In genomic region chr10:6292741-6293151, GRCh38 we compare ENCODE assay signal across 1 cellular context.
TF ChIP-seq lines count a peak whose summit lies in the region.

No MANE protein-coding gene starts in this region.

TF ChIP-seq in H1, 55 proteins besides CTCF, POLR2A, EP300 and RAD21 (continued from another document):
- TF ChIP-seq CHD2 (IDR thresholded peaks at IDR 0.05; ENCODE audit: low read length) = no peak
- no peak for TF ChIP-seq ZNF274 (IDR thresholded peaks at IDR 0.05; ENCODE audit: borderline replicate concordance, extremely low read depth, low read length)
- no peak for TF ChIP-seq HDAC2 (IDR thresholded peaks at IDR 0.05; ENCODE audit: borderline replicate concordance in 1 of 2, low read depth in 2 of 2, low read length in 2 of 2)
TF ChIP-seq in H1: peak in this region for 0.
